ENCODE assay signal across 8 cellular contexts in genomic region chr17:63741251-63742049, GRCh38. TPM values are rescaled to one million over a fixed set of nuclear protein-coding genes. Genes with fewer than 3 reads are reported as not detected.
DNase-seq lines count a peak whose midpoint lies in the region; ATAC-seq and TF ChIP-seq lines count a peak whose summit lies in the region.

STRADA (minus strand) TSS chr17:63741799; CDS start chr17:63728369, 13,430 bp downstream.

- peak; percentile 92 for ATAC-seq in CD8-positive, alpha-beta T cell
- ATAC-seq in GM19467 (IDR thresholded peaks at IDR 0.05; ENCODE audit: unreplicated experiment), result peak; percentile 86

- peak within 1 kb of the TSS; percentile 58 for H3K4me3 ChIP-seq in CD8-positive, alpha-beta T cell (ENCODE audit: low read depth, low read length)

- TF ChIP-seq CTCF in CD8-positive, alpha-beta T cell (IDR thresholded peaks at IDR 0.05), result no peak

- DNase-seq in CD8-positive, alpha-beta T cell, result peak; percentile 97 to 100 (median 99)
- DNase-seq in HS-27A (ENCODE audit: low read depth) (peak; percentile 64), NK-92 (lab: John Stamatoyannopoulos, UW; ENCODE audit: unreplicated experiment) (peak; percentile 86), medulla oblongata (ENCODE audit: extremely low spot score) (peak; percentile 98)
- peak; percentile 99 for DNase-seq in activated CD8-positive, alpha-beta memory T cell treated with anti-CD3 and anti-CD28 coated beads for 24 hours
- peak; percentile 95 for DNase-seq in effector CD8-positive, alpha-beta T cell (lab: John Stamatoyannopoulos, UW)
- peak; percentile 98 for DNase-seq in stimulated activated CD8-positive, alpha-beta memory T cell treated with anti-CD3 and anti-CD28 coated beads, Interleukin-12 subunit alpha, Interleukin-12 subunit beta, amount 100 ng/mL, for 1 hour (ENCODE audit: low read depth)

- POLR2A ChIA-PET in CD8-positive, alpha-beta T cell (lab: Charles Lee), result interaction anchor here (0.8 to 3.5 kb wide), 17 partner anchors 10 to 522 kb away, joined by 3 to 34 read pairs (median 9); partner anchors contain the start of genes CCDC47, DDX42 and LIMD2

- peak within 1 kb of the TSS; percentile 88 for H3K4me3 Mint-ChIP-seq in CD8-positive, alpha-beta T cell

- H3K36me3 ChIP-seq in CD8-positive, alpha-beta T cell (ENCODE audit: insufficient read depth, low read length), result no peaks in the 10 kb centered on the region

- peaks cover 21% of the 10 kb centered on the region for H3K36me3 Mint-ChIP-seq in CD8-positive, alpha-beta T cell

- peaks cover 27% of the 10 kb centered on the region for H3K4me1 Mint-ChIP-seq in CD8-positive, alpha-beta T cell (ENCODE audit: low read depth)

- H3K27me3 ChIP-seq in CD8-positive, alpha-beta T cell (ENCODE audit: insufficient read depth, low read length), result no peaks in the 10 kb centered on the region

- H3K4me1 ChIP-seq in CD8-positive, alpha-beta T cell (ENCODE audit: insufficient read depth, low read length), result peaks cover 14% of the 10 kb centered on the region

- no peaks in the 10 kb centered on the region for H3K9me3 ChIP-seq in CD8-positive, alpha-beta T cell (ENCODE audit: low read length)

- intact Hi-C loops in CD8-positive, alpha-beta T cell (cut with DNase I, micrococcal nuclease), result loop anchor here (1.0 kb wide), 7 partner anchors 32 to 191 kb away; partner anchors contain the start of genes CCDC47 (in 2 of the 2), DCAF7 (in 2 of the 2), FTSJ3 (in 2 of the 2) and PSMC5 (in 2 of the 2)

- H3K9me3 Mint-ChIP-seq in CD8-positive, alpha-beta T cell, result no peaks in the 10 kb centered on the region

- H3K27ac ChIP-seq in CD8-positive, alpha-beta T cell (ENCODE audit: low read depth, low read length), result peak within 1 kb of the TSS; percentile 81

- H3K27ac Mint-ChIP-seq in CD8-positive, alpha-beta T cell, result peak within 1 kb of the TSS; percentile 94

- CTCF ChIA-PET in CD8-positive, alpha-beta T cell (lab: Charles Lee), result interaction anchor here (0.9 to 1.3 kb wide), 5 partner anchors 10 to 94 kb away, joined by 3 to 5 read pairs (median 3); no protein-coding TSS in a partner anchor

- H3K27me3 Mint-ChIP-seq in CD8-positive, alpha-beta T cell (ENCODE audit: low read depth), result no peaks in the 10 kb centered on the region

RNA-seq across cellular contexts. Expression of gene STRADA, which starts in this region (rescaled TPM):
- 10 to 100 TPM; 54.7 to 63.6 TPM for total RNA-seq in CD8-positive, alpha-beta T cell

Comparison
In these comparisons a context has a peak if more than half of its experiments do, and no peak if none do; other contexts are left out.
1. Peak in every context shown above with its lines: DNase-seq, ATAC-seq, H3K4me3 ChIP-seq and H3K27ac ChIP-seq.